Comparison of ENCODE assay signal across 19 cellular contexts in the genomic region with DNA sequence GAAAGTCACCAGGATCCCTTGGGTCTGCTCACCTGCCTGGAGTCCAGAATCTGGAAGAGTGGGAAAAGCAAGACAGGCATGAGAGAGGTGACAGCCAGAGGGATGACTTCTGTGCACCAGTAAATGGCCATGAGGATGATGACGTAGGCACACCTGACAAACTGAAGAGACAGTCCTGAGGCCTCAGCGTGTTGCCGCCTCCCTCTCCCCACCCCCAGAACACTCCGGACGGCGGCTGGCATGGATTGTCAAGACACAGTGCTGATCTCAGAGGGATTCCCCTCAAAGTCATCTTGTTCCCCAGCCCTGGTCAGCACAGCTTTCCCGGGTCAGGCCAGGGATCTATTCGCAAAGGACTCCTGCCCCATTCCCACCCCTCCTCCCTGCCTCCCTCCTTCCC. TPM values are rescaled to one million over a fixed set of nuclear protein-coding genes. Genes with fewer than 3 reads are reported as not detected.
A peak's percentile ranks its signal among the peaks of the same experiment; 100 is the strongest.
DNase-seq lines count a peak whose midpoint lies in the region; ATAC-seq, FAIRE-seq and TF ChIP-seq lines count a peak whose summit lies in the region.
"Had no signal": no experiment of that assay in that cellular context is flagged by ENCODE, and none has a peak within 500 bp of the region (broad histone marks: within the 10 kb centered on the region; RNA-seq: fewer than 3 reads in every experiment).

No MANE protein-coding gene starts in this region.

- H3K4me1 ChIP-seq in HepG2 (ENCODE audit: insufficient read depth, low read length) (peaks cover 99% of the 10 kb centered on the region), transverse colon (no peaks in the 10 kb centered on the region), hepatocyte (ENCODE audit: insufficient read depth) (no peaks in the 10 kb centered on the region)
- H3K4me1 ChIP-seq: Caco-2 had no signal

- peaks cover 42% of the 10 kb centered on the region for H3K27me3 Mint-ChIP-seq in activated CD8-positive, alpha-beta memory T cell treated with anti-CD3 and anti-CD28 coated beads, Interleukin-2, amount 10 ng/mL, durations not matched to agents 7 days and 5 days
- H3K27me3 Mint-ChIP-seq in activated CD4-positive, alpha-beta T cell treated with anti-CD3 and anti-CD28 coated beads, Interleukin-2, amount 10 ng/mL, durations not matched to agents 24 days and 14 days: peaks cover 19% of the 10 kb centered on the region

- H3K4me2 ChIP-seq in HepG2 (ENCODE audit: low read depth, low read length) (no peak overlapping the region), hepatocyte (no peak overlapping the region)
- H3K4me2 ChIP-seq: GM23338 had no signal

- FAIRE-seq in HepG2 (lab: Jason Lieb, UNC): no peak
- FAIRE-seq: GM12892 had no signal

- H3K79me2 ChIP-seq in HepG2 (ENCODE audit: insufficient read depth, low read length) (peaks cover 40% of the 10 kb centered on the region), hepatocyte (no peaks in the 10 kb centered on the region)

- no peak overlapping the region for H3K27ac Mint-ChIP-seq in activated CD8-positive, alpha-beta memory T cell treated with anti-CD3 and anti-CD28 coated beads, Interleukin-2, amount 10 ng/mL, durations not matched to agents 7 days and 5 days
- H3K27ac Mint-ChIP-seq in activated CD4-positive, alpha-beta T cell treated with anti-CD3 and anti-CD28 coated beads, Interleukin-2, amount 10 ng/mL, durations not matched to agents 24 days and 14 days: no peak overlapping the region
- H3K27ac Mint-ChIP-seq: CD14-positive monocyte; CD8-positive, alpha-beta memory T cell; GM23338 had no signal

- CTCF ChIA-PET in activated CD8-positive, alpha-beta memory T cell treated with anti-CD3 and anti-CD28 coated beads, Interleukin-2, amount 10 ng/mL, durations not matched to agents 7 days and 5 days (lab: Charles Lee): no interaction called here
- CTCF ChIA-PET in HepG2 (lab: Yijun Ruan, JAX; ENCODE audit: low intra/inter-chr PET ratio, low total read pairs): no interaction called here

- in situ Hi-C loops in HepG2 (cut with HindIII; ENCODE audit: extremely low pct_ligation_motif_present, low pct_unique_long_range_greater_than_20kb): no loop called here
- in situ Hi-C loops in transverse colon (cut with MboI; ENCODE audit: low pct_ligation_motif_present in 1 of 4, low pct_unique_long_range_greater_than_20kb in 1 of 4, low sequenced_read_pairs in 3 of 4): no loop called here

- no peak for TF ChIP-seq RAD21 in HepG2 (CRISPR knock-in tag; IDR thresholded peaks at IDR 0.05)

- H3K9ac ChIP-seq in HepG2 (ENCODE audit: insufficient read depth, low read depth, low read length): no peak overlapping the region

- H4K20me1 ChIP-seq in HepG2 (ENCODE audit: insufficient read depth, low read length) (no peaks in the 10 kb centered on the region), hepatocyte (ENCODE audit: insufficient read depth, poor library complexity, severe bottlenecking) (no peaks in the 10 kb centered on the region)

- BruUV-seq in HepG2 (replicated peaks; lab: Mats Ljungman, UMichigan): no TSS peak

- POLR2A ChIA-PET in HepG2 (lab: Yijun Ruan, JAX): no interaction called here

- 88% methylated on average over 3 of the region's 8 CpGs for WGBS in HepG2 (ENCODE audit: low lambda C conversion rate)
- 81 to 91% methylated on average over 6 to 8 of the region's 8 CpGs for WGBS in transverse colon (ENCODE audit: low coverage in 1 of 2), 2 donors
- 82% methylated on average over 8 of the region's 8 CpGs for WGBS in hepatocyte (ENCODE audit: low lambda C conversion rate, missing lambda C conversion rate)

- H3K36me3 ChIP-seq in HepG2 (replicated peaks in 1 of 2; ENCODE audit: control insufficient read depth in 1 of 2, insufficient read depth in 2 of 2, low read length in 2 of 2) (peaks cover 20% of the 10 kb centered on the region in 2 experiments), transverse colon (no peaks in the 10 kb centered on the region), hepatocyte (replicated peaks; ENCODE audit: insufficient read depth, low read depth) (no peaks in the 10 kb centered on the region)

- H2AFZ ChIP-seq in HepG2 (ENCODE audit: low read length) (no peak overlapping the region), hepatocyte (no peak overlapping the region)
- H2AFZ ChIP-seq: GM23338 had no signal

- TF ChIP-seq CTCF in HepG2 (CRISPR knock-in tag; IDR thresholded peaks at IDR 0.05) (no peak), transverse colon (IDR thresholded peaks at IDR 0.05) (no peak), hepatocyte (IDR thresholded peaks at IDR 0.05; ENCODE audit: poor library complexity) (no peak)

- no peak for ATAC-seq in activated CD8-positive, alpha-beta memory T cell treated with anti-CD3 and anti-CD28 coated beads, Interleukin-2, amount 10 ng/mL, durations not matched to agents 7 days and 5 days
- ATAC-seq in HepG2: no peak
- ATAC-seq: GM23338 had no signal

- no peaks in the 10 kb centered on the region for H3K36me3 Mint-ChIP-seq in activated CD8-positive, alpha-beta memory T cell treated with anti-CD3 and anti-CD28 coated beads, Interleukin-2, amount 10 ng/mL, durations not matched to agents 7 days and 5 days
- H3K36me3 Mint-ChIP-seq in activated CD4-positive, alpha-beta T cell treated with anti-CD3 and anti-CD28 coated beads, Interleukin-2, amount 10 ng/mL, durations not matched to agents 24 days and 14 days (ENCODE audit: low read depth): no peaks in the 10 kb centered on the region
- H3K36me3 Mint-ChIP-seq: CD14-positive monocyte; CD8-positive, alpha-beta memory T cell had no signal

- H3K4me3 ChIP-seq in HepG2 (replicated peaks in 1 of 3; ENCODE audit: insufficient read depth in 1 of 3, low read depth in 2 of 3, low read length in 3 of 3): no peak overlapping the region
- no peak overlapping the region for H3K4me3 ChIP-seq in transverse colon
- no peak overlapping the region for H3K4me3 ChIP-seq in hepatocyte
- H3K4me3 ChIP-seq: GM23338 had no signal

- no peaks in the 10 kb centered on the region for H3K9me2 ChIP-seq in hepatocyte (replicated peaks; ENCODE audit: insufficient read depth)

- no peaks in the 10 kb centered on the region for H3K9me3 ChIP-seq in HepG2 (ENCODE audit: low read length)
- no peaks in the 10 kb centered on the region for H3K9me3 ChIP-seq in transverse colon
- no peaks in the 10 kb centered on the region for H3K9me3 ChIP-seq in hepatocyte (ENCODE audit: low read depth)
- H3K9me3 ChIP-seq: Caco-2 had no signal

- no peak overlapping the region for H3K4me3 Mint-ChIP-seq in activated CD8-positive, alpha-beta memory T cell treated with anti-CD3 and anti-CD28 coated beads, Interleukin-2, amount 10 ng/mL, durations not matched to agents 7 days and 5 days
- no peak overlapping the region for H3K4me3 Mint-ChIP-seq in activated CD4-positive, alpha-beta T cell treated with anti-CD3 and anti-CD28 coated beads, Interleukin-2, amount 10 ng/mL, durations not matched to agents 24 days and 14 days
- H3K4me3 Mint-ChIP-seq: CD14-positive monocyte; CD8-positive, alpha-beta memory T cell; GM23338 had no signal

- TF ChIP-seq EP300 in HepG2 (IDR thresholded peaks at IDR 0.05; ENCODE audit: low read depth in 2 of 2, low read length in 2 of 2) (no peak), HepG2 (CRISPR knock-in tag; IDR thresholded peaks at IDR 0.05; ENCODE audit: borderline replicate concordance) (no peak), transverse colon (IDR thresholded peaks at IDR 0.05; ENCODE audit: low read depth) (no peak)

- no peaks in the 10 kb centered on the region for H3K27me3 ChIP-seq in HepG2 (ENCODE audit: control insufficient read depth in 1 of 2, insufficient read depth in 2 of 2, low read length in 2 of 2)
- peaks cover 35% of the 10 kb centered on the region for H3K27me3 ChIP-seq in transverse colon
- H3K27me3 ChIP-seq in hepatocyte: no peaks in the 10 kb centered on the region

- TF ChIP-seq POLR2A in HepG2 (IDR thresholded peaks at IDR 0.05; ENCODE audit: insufficient read depth in 1 of 2, low read depth in 2 of 2, low read length in 2 of 2): no peak
- TF ChIP-seq POLR2A in transverse colon (IDR thresholded peaks at IDR 0.05): no peak

- H3K4me1 Mint-ChIP-seq in activated CD8-positive, alpha-beta memory T cell treated with anti-CD3 and anti-CD28 coated beads, Interleukin-2, amount 10 ng/mL, durations not matched to agents 7 days and 5 days: peaks cover 4% of the 10 kb centered on the region
- H3K4me1 Mint-ChIP-seq in activated CD4-positive, alpha-beta T cell treated with anti-CD3 and anti-CD28 coated beads, Interleukin-2, amount 10 ng/mL, durations not matched to agents 24 days and 14 days: no peaks in the 10 kb centered on the region

- intact Hi-C loops in HepG2 (cut with micrococcal nuclease; ENCODE audit: unreplicated experiment): no loop called here
- intact Hi-C loops in posterior vena cava (cut with DNase I): loop anchor here in 1 of 2 donors (10.0 kb wide), 1 partner anchor 58 kb away; no protein-coding TSS in a partner anchor
- intact Hi-C loops in activated CD4-positive, alpha-beta T cell treated with anti-CD3 and anti-CD28 coated beads, Interleukin-2, amount 10 ng/mL, durations not matched to agents 24 days and 14 days (cut with micrococcal nuclease): no loop called here
- intact Hi-C loops in transverse colon (cut with DNase I; ENCODE audit: low total_unique reads): no loop called here

- H3K9me3 Mint-ChIP-seq in activated CD8-positive, alpha-beta memory T cell treated with anti-CD3 and anti-CD28 coated beads, Interleukin-2, amount 10 ng/mL, durations not matched to agents 7 days and 5 days (ENCODE audit: low read depth): no peaks in the 10 kb centered on the region
- H3K9me3 Mint-ChIP-seq in activated CD4-positive, alpha-beta T cell treated with anti-CD3 and anti-CD28 coated beads, Interleukin-2, amount 10 ng/mL, durations not matched to agents 24 days and 14 days: no peaks in the 10 kb centered on the region
- H3K9me3 Mint-ChIP-seq: GM23338 had no signal

- peak overlapping the region; percentile 97 for H3K27ac ChIP-seq in HepG2 (ENCODE audit: extremely low read length, insufficient read depth, low read length)
- H3K27ac ChIP-seq in transverse colon: no peak overlapping the region
- no peak overlapping the region for H3K27ac ChIP-seq in hepatocyte
- H3K27ac ChIP-seq: 22Rv1 had no signal

- DNase-seq in activated CD8-positive, alpha-beta memory T cell treated with anti-CD3 and anti-CD28 coated beads, Interleukin-2, amount 10 ng/mL, durations not matched to agents 7 days and 5 days: peak; percentile 36
- DNase-seq in activated CD8-positive, alpha-beta memory T cell treated with anti-CD3 and anti-CD28 coated beads, Interleukin-2, amount 50 U/mL, for 4 hours: no peak
- DNase-seq in HepG2 (ENCODE audit: low spot score) (no peak), posterior vena cava (ENCODE audit: low spot score) (peak; percentile 71), transverse colon (no peak), hepatocyte (ENCODE audit: low spot score) (no peak)
- no peak for DNase-seq in activated CD4-positive, alpha-beta T cell treated with anti-CD3 and anti-CD28 coated beads, Interleukin-2, amount 10 ng/mL, durations not matched to agents 24 days and 14 days
- DNase-seq: Caco-2; CD8-positive, alpha-beta memory T cell; DND-41; GDM1; IMR-90 had no signal

RNA-seq across cellular contexts. Expression of a gene that starts 6.2 kb away (rescaled TPM):
- total RNA-seq in activated CD8-positive, alpha-beta memory T cell treated with anti-CD3 and anti-CD28 coated beads, Interleukin-2, amount 10 ng/mL, durations not matched to agents 7 days and 5 days: not detected
- 24.4 and 42.8 TPM in 2 replicates for total RNA-seq in HepG2 (2016; rRNA removed; fragmentation: Illumina TruSeq; extraction: Trizol)
- total RNA-seq in HepG2 (2016; cell fraction: cytosol; rRNA removed; fragmentation: Illumina TruSeq; extraction: Trizol; ENCODE audit: low read depth): 6.1 and 8.5 TPM in 2 replicates
- 24.1 and 44.5 TPM in 2 replicates for total RNA-seq in HepG2 (2016; cell fraction: insoluble cytoplasmic fraction; rRNA removed; fragmentation: Illumina TruSeq; extraction: Trizol)
- 21.2 and 24.0 TPM in 2 replicates for total RNA-seq in HepG2 (2016; cell fraction: membrane; rRNA removed; fragmentation: Illumina TruSeq; extraction: Trizol)
- total RNA-seq in HepG2 (2016; cell fraction: nucleus; rRNA removed; fragmentation: Illumina TruSeq; extraction: Trizol): 74.8 and 81.7 TPM in 2 replicates
- polyA plus RNA-seq in HepG2 (2011; rRNA removed): 310 and 460 TPM in 2 replicates
- polyA plus RNA-seq in HepG2 (2011; cell fraction: cytosol; rRNA removed): 141 and 152 TPM in 2 replicates
- polyA plus RNA-seq in HepG2 (2011; cell fraction: nucleus; rRNA removed): 496 and 544 TPM in 2 replicates
- polyA plus RNA-seq in HepG2 (2012): 253 and 287 TPM in 2 replicates
- polyA plus RNA-seq in HepG2 (2016; cell fraction: cytosol; fragmentation: Illumina TruSeq; extraction: Trizol; ENCODE audit: low read depth): 11.4 and 13.1 TPM in 2 replicates
- 42.4 and 50.4 TPM in 2 replicates for polyA plus RNA-seq in HepG2 (2016; cell fraction: insoluble cytoplasmic fraction; fragmentation: Illumina TruSeq; extraction: Trizol; ENCODE audit: low read depth)
- polyA plus RNA-seq in HepG2 (2016; cell fraction: membrane; fragmentation: Illumina TruSeq; extraction: Trizol; ENCODE audit: low read depth): 28.2 and 31.8 TPM in 2 replicates
- 169 and 186 TPM in 2 replicates for polyA plus RNA-seq in HepG2 (2016; cell fraction: nucleus; fragmentation: Illumina TruSeq; extraction: Trizol; ENCODE audit: insufficient read depth, low read depth)
- 0.40 and 2,799 TPM in 2 replicates for polyA minus RNA-seq in HepG2 (2011; rRNA and poly(A)+ RNA removed; ENCODE audit: low replicate concordance)
- 352 and 410 TPM in 2 replicates for polyA minus RNA-seq in HepG2 (2011; cell fraction: cytosol; rRNA and poly(A)+ RNA removed)
- 342 and 399 TPM in 2 replicates for polyA minus RNA-seq in HepG2 (2011; cell fraction: nucleus; rRNA and poly(A)+ RNA removed)
- total RNA-seq in posterior vena cava: under 1 TPM in 1 of 2 donors, not detected in 1; 0.10 TPM
- not detected in 2 replicates for total RNA-seq in activated CD4-positive, alpha-beta T cell treated with anti-CD3 and anti-CD28 coated beads, Interleukin-2, amount 10 ng/mL, durations not matched to agents 24 days and 14 days
- total RNA-seq in transverse colon: not detected
- total RNA-seq in hepatocyte: 15.2 and 18.5 TPM in 2 replicates
- 7.3 and 7.5 TPM in 2 replicates for polyA plus RNA-seq in hepatocyte
- total RNA-seq: A673; CD8-positive, alpha-beta memory T cell; IMR-90 had no signal
- polyA plus RNA-seq: BJ; CD14-positive monocyte; CD8-positive, alpha-beta memory T cell; IMR-90 had no signal

RNA-seq across cellular contexts. Expression of a gene that starts 48.9 kb away (rescaled TPM):
- 100 to 1,000 TPM; 261 to 491 TPM for total RNA-seq in activated CD8-positive, alpha-beta memory T cell treated with anti-CD3 and anti-CD28 coated beads, Interleukin-2, amount 10 ng/mL, durations not matched to agents 7 days and 5 days
- total RNA-seq in HepG2 (2016; rRNA removed; fragmentation: Illumina TruSeq; extraction: Trizol) (1.7 and 2.4 TPM in 2 replicates), posterior vena cava (10 to 100 TPM; 33.1 to 51.5 TPM), transverse colon (10 to 100 TPM in 3 of 4 donors, 1 to 10 TPM in 1; 6.7 to 15.5 (median 14.1) TPM), hepatocyte (3.3 and 4.1 TPM in 2 replicates)
- total RNA-seq in HepG2 (2016; cell fraction: cytosol; rRNA removed; fragmentation: Illumina TruSeq; extraction: Trizol; ENCODE audit: low read depth): 0.81 and 0.97 TPM in 2 replicates
- 1.7 and 2.1 TPM in 2 replicates for total RNA-seq in HepG2 (2016; cell fraction: insoluble cytoplasmic fraction; rRNA removed; fragmentation: Illumina TruSeq; extraction: Trizol)
- 1.1 and 1.3 TPM in 2 replicates for total RNA-seq in HepG2 (2016; cell fraction: membrane; rRNA removed; fragmentation: Illumina TruSeq; extraction: Trizol)
- 2.1 and 3.7 TPM in 2 replicates for total RNA-seq in HepG2 (2016; cell fraction: nucleus; rRNA removed; fragmentation: Illumina TruSeq; extraction: Trizol)
- polyA plus RNA-seq in HepG2 (2011; rRNA removed) (1.2 and 1.6 TPM in 2 replicates), hepatocyte (1.2 and 1.9 TPM in 2 replicates)
- 0.74 and 2.0 TPM in 2 replicates for polyA plus RNA-seq in HepG2 (2011; cell fraction: cytosol; rRNA removed)
- polyA plus RNA-seq in HepG2 (2011; cell fraction: nucleus; rRNA removed): 4.3 and 11.1 TPM in 2 replicates
- polyA plus RNA-seq in HepG2 (2012): 3.1 and 3.3 TPM in 2 replicates
- polyA plus RNA-seq in HepG2 (2016; cell fraction: cytosol; fragmentation: Illumina TruSeq; extraction: Trizol; ENCODE audit: low read depth): 0.15 and 0.25 TPM in 2 replicates
- polyA plus RNA-seq in HepG2 (2016; cell fraction: insoluble cytoplasmic fraction; fragmentation: Illumina TruSeq; extraction: Trizol; ENCODE audit: low read depth): 2.3 and 3.4 TPM in 2 replicates
- polyA plus RNA-seq in HepG2 (2016; cell fraction: membrane; fragmentation: Illumina TruSeq; extraction: Trizol; ENCODE audit: low read depth): 0.66 and 0.71 TPM in 2 replicates
- polyA plus RNA-seq in HepG2 (2016; cell fraction: nucleus; fragmentation: Illumina TruSeq; extraction: Trizol; ENCODE audit: insufficient read depth, low read depth): 6.3 and 9.1 TPM in 2 replicates
- 2.2 TPM in 1 of 2 replicates, not detected in the other for polyA minus RNA-seq in HepG2 (2011; rRNA and poly(A)+ RNA removed; ENCODE audit: low replicate concordance)
- polyA minus RNA-seq in HepG2 (2011; cell fraction: cytosol; rRNA and poly(A)+ RNA removed): 0.79 and 2.2 TPM in 2 replicates
- polyA minus RNA-seq in HepG2 (2011; cell fraction: nucleus; rRNA and poly(A)+ RNA removed): 6.2 and 14.3 TPM in 2 replicates
- total RNA-seq in activated CD4-positive, alpha-beta T cell treated with anti-CD3 and anti-CD28 coated beads, Interleukin-2, amount 10 ng/mL, durations not matched to agents 24 days and 14 days: 34.1 and 37.6 TPM in 2 replicates
- total RNA-seq: A673, GM23338, H7 had no signal
- polyA plus RNA-seq: GM23338 had no signal

RNA-seq across cellular contexts. Expression of a gene that starts 55.4 kb away (rescaled TPM):
- total RNA-seq in activated CD8-positive, alpha-beta memory T cell treated with anti-CD3 and anti-CD28 coated beads, Interleukin-2, amount 10 ng/mL, durations not matched to agents 7 days and 5 days: 1 to 10 TPM; 1.1 to 1.4 TPM
- 3.6 and 4.1 TPM in 2 replicates for total RNA-seq in HepG2 (2016; rRNA removed; fragmentation: Illumina TruSeq; extraction: Trizol)
- 2.2 and 2.4 TPM in 2 replicates for total RNA-seq in HepG2 (2016; cell fraction: cytosol; rRNA removed; fragmentation: Illumina TruSeq; extraction: Trizol; ENCODE audit: low read depth)
- total RNA-seq in HepG2 (2016; cell fraction: insoluble cytoplasmic fraction; rRNA removed; fragmentation: Illumina TruSeq; extraction: Trizol): 3.2 and 4.7 TPM in 2 replicates
- total RNA-seq in HepG2 (2016; cell fraction: membrane; rRNA removed; fragmentation: Illumina TruSeq; extraction: Trizol): 6.2 and 6.9 TPM in 2 replicates
- total RNA-seq in HepG2 (2016; cell fraction: nucleus; rRNA removed; fragmentation: Illumina TruSeq; extraction: Trizol): 3.8 and 4.0 TPM in 2 replicates
- 8.7 and 10.1 TPM in 2 replicates for polyA plus RNA-seq in HepG2 (2011; rRNA removed)
- 10.2 and 10.7 TPM in 2 replicates for polyA plus RNA-seq in HepG2 (2011; cell fraction: cytosol; rRNA removed)
- polyA plus RNA-seq in HepG2 (2011; cell fraction: nucleus; rRNA removed): 9.3 and 9.9 TPM in 2 replicates
- polyA plus RNA-seq in HepG2 (2012): 12.3 and 32.8 TPM in 2 replicates
- polyA plus RNA-seq in HepG2 (2016; cell fraction: cytosol; fragmentation: Illumina TruSeq; extraction: Trizol; ENCODE audit: low read depth): 7.2 and 9.4 TPM in 2 replicates
- polyA plus RNA-seq in HepG2 (2016; cell fraction: insoluble cytoplasmic fraction; fragmentation: Illumina TruSeq; extraction: Trizol; ENCODE audit: low read depth): 13.1 and 13.3 TPM in 2 replicates
- 15.0 and 15.5 TPM in 2 replicates for polyA plus RNA-seq in HepG2 (2016; cell fraction: membrane; fragmentation: Illumina TruSeq; extraction: Trizol; ENCODE audit: low read depth)
- 9.5 and 9.7 TPM in 2 replicates for polyA plus RNA-seq in HepG2 (2016; cell fraction: nucleus; fragmentation: Illumina TruSeq; extraction: Trizol; ENCODE audit: insufficient read depth, low read depth)
- 1.0 and 10.4 TPM in 2 replicates for polyA minus RNA-seq in HepG2 (2011; rRNA and poly(A)+ RNA removed; ENCODE audit: low replicate concordance)
- 6.8 and 7.9 TPM in 2 replicates for polyA minus RNA-seq in HepG2 (2011; cell fraction: cytosol; rRNA and poly(A)+ RNA removed)
- polyA minus RNA-seq in HepG2 (2011; cell fraction: nucleus; rRNA and poly(A)+ RNA removed): 11.7 and 13.4 TPM in 2 replicates
- 1 to 10 TPM in 1 of 2 donors, under 1 TPM in 1; 0.81 to 1.2 TPM for total RNA-seq in posterior vena cava
- 1.8 and 1.9 TPM in 2 replicates for total RNA-seq in activated CD4-positive, alpha-beta T cell treated with anti-CD3 and anti-CD28 coated beads, Interleukin-2, amount 10 ng/mL, durations not matched to agents 24 days and 14 days
- total RNA-seq in transverse colon: 1 to 10 TPM in 2 of 4 donors, not detected in 2; 1.4 to 1.7 TPM
- total RNA-seq in hepatocyte: 4.5 and 6.1 TPM in 2 replicates
- 5.5 and 6.7 TPM in 2 replicates for polyA plus RNA-seq in hepatocyte

RNA-seq across cellular contexts. Expression of a gene that starts 55.6 kb away (rescaled TPM):
- total RNA-seq in activated CD8-positive, alpha-beta memory T cell treated with anti-CD3 and anti-CD28 coated beads, Interleukin-2, amount 10 ng/mL, durations not matched to agents 7 days and 5 days: 10 to 100 TPM; 18.3 TPM
- total RNA-seq in HepG2 (2016; rRNA removed; fragmentation: Illumina TruSeq; extraction: Trizol) (20.9 and 25.0 TPM in 2 replicates), posterior vena cava (10 to 100 TPM; 14.3 to 16.9 TPM), transverse colon (10 to 100 TPM in 1 of 4 donors, 1 to 10 TPM in 3; 1.2 to 36.3 (median 5.9) TPM), hepatocyte (13.8 and 14.5 TPM in 2 replicates)
- 15.0 and 15.3 TPM in 2 replicates for total RNA-seq in HepG2 (2016; cell fraction: cytosol; rRNA removed; fragmentation: Illumina TruSeq; extraction: Trizol; ENCODE audit: low read depth)
- total RNA-seq in HepG2 (2016; cell fraction: insoluble cytoplasmic fraction; rRNA removed; fragmentation: Illumina TruSeq; extraction: Trizol): 21.7 and 30.3 TPM in 2 replicates
- total RNA-seq in HepG2 (2016; cell fraction: membrane; rRNA removed; fragmentation: Illumina TruSeq; extraction: Trizol): 13.3 and 13.7 TPM in 2 replicates
- total RNA-seq in HepG2 (2016; cell fraction: nucleus; rRNA removed; fragmentation: Illumina TruSeq; extraction: Trizol): 13.4 and 18.3 TPM in 2 replicates
- polyA plus RNA-seq in HepG2 (2011; rRNA removed) (14.2 and 19.0 TPM in 2 replicates), hepatocyte (43.0 and 44.2 TPM in 2 replicates)
- polyA plus RNA-seq in HepG2 (2011; cell fraction: cytosol; rRNA removed): 5.0 and 8.9 TPM in 2 replicates
- 4.0 and 7.0 TPM in 2 replicates for polyA plus RNA-seq in HepG2 (2011; cell fraction: nucleus; rRNA removed)
- polyA plus RNA-seq in HepG2 (2012): 12.4 and 13.1 TPM in 2 replicates
- 7.9 and 10.0 TPM in 2 replicates for polyA plus RNA-seq in HepG2 (2016; cell fraction: cytosol; fragmentation: Illumina TruSeq; extraction: Trizol; ENCODE audit: low read depth)
- polyA plus RNA-seq in HepG2 (2016; cell fraction: insoluble cytoplasmic fraction; fragmentation: Illumina TruSeq; extraction: Trizol; ENCODE audit: low read depth): 27.3 and 32.8 TPM in 2 replicates
- polyA plus RNA-seq in HepG2 (2016; cell fraction: membrane; fragmentation: Illumina TruSeq; extraction: Trizol; ENCODE audit: low read depth): 9.6 and 13.7 TPM in 2 replicates
- polyA plus RNA-seq in HepG2 (2016; cell fraction: nucleus; fragmentation: Illumina TruSeq; extraction: Trizol; ENCODE audit: insufficient read depth, low read depth): 20.1 and 21.9 TPM in 2 replicates
- polyA minus RNA-seq in HepG2 (2011; rRNA and poly(A)+ RNA removed; ENCODE audit: low replicate concordance): 1.9 and 7.5 TPM in 2 replicates
- 2.8 and 3.5 TPM in 2 replicates for polyA minus RNA-seq in HepG2 (2011; cell fraction: cytosol; rRNA and poly(A)+ RNA removed)
- 21.2 and 22.8 TPM in 2 replicates for polyA minus RNA-seq in HepG2 (2011; cell fraction: nucleus; rRNA and poly(A)+ RNA removed)
- 24.3 and 25.7 TPM in 2 replicates for total RNA-seq in activated CD4-positive, alpha-beta T cell treated with anti-CD3 and anti-CD28 coated beads, Interleukin-2, amount 10 ng/mL, durations not matched to agents 24 days and 14 days

Comparison
In these comparisons a context has a peak if more than half of its experiments do, and no peak if none do; other contexts are left out.
1. DNase-seq: peak in activated CD8-positive, alpha-beta memory T cell treated with anti-CD3 and anti-CD28 coated beads, Interleukin-2, amount 10 ng/mL, durations not matched to agents 7 days and 5 days (single experiment) and posterior vena cava (single experiment); none in activated CD8-positive, alpha-beta memory T cell treated with anti-CD3 and anti-CD28 coated beads, Interleukin-2, amount 50 U/mL, for 4 hours (single experiment), HepG2 (single experiment), activated CD4-positive, alpha-beta T cell treated with anti-CD3 and anti-CD28 coated beads, Interleukin-2, amount 10 ng/mL, durations not matched to agents 24 days and 14 days (single experiment), transverse colon (single experiment) and hepatocyte (single experiment).